Comparison of ENCODE assay signal across 30 cellular contexts in genomic region chr2:165633431-165633830, GRCh38.
A peak's percentile ranks its signal among the peaks of the same experiment; 100 is the strongest.
DNase-seq lines count a peak whose midpoint lies in the region; ATAC-seq, FAIRE-seq and TF ChIP-seq lines count a peak whose summit lies in the region.
"Had no signal": no experiment of that assay in that cellular context is flagged by ENCODE, and none has a peak within 500 bp of the region (broad histone marks: within the 10 kb centered on the region; RNA-seq: fewer than 3 reads in every experiment).

No MANE protein-coding gene starts in this region.

- FAIRE-seq in astrocyte (lab: Jason Lieb, UNC) = no peak
- FAIRE-seq: A549, bronchial epithelial cell, colon, GM12878, RCC 7860 had no signal

- H3K27me3 Mint-ChIP-seq in GM23338 (ENCODE audit: insufficient read depth, low read depth, poor library complexity) (peaks cover 5% of the 10 kb centered on the region), astrocyte (ENCODE audit: low read depth, unreplicated experiment) (no peaks in the 10 kb centered on the region), nephron (ENCODE audit: low read depth) (no peaks in the 10 kb centered on the region)
- H3K27me3 Mint-ChIP-seq: activated CD4-positive, alpha-beta T cell treated with anti-CD3 and anti-CD28 coated beads for 36 hours; activated CD8-positive, alpha-beta T cell treated with anti-CD3 and anti-CD28 coated beads for 36 hours; CD4-positive, alpha-beta T cell had no signal

- H3K27ac ChIP-seq in GM23338 (ENCODE audit: low read depth) (peak overlapping the region; percentile 91), astrocyte (ENCODE audit: low read depth, low read length) (no peak overlapping the region), lower lobe of right lung (no peak overlapping the region)
- H3K27ac ChIP-seq: A549, adrenal gland, psoas muscle, tibial artery had no signal

- no peaks in the 10 kb centered on the region for H3K36me3 Mint-ChIP-seq in GM23338 (ENCODE audit: low read depth)
- H3K36me3 Mint-ChIP-seq in astrocyte (ENCODE audit: low read depth, unreplicated experiment) = peaks cover 3% of the 10 kb centered on the region
- H3K36me3 Mint-ChIP-seq in nephron (ENCODE audit: low read depth) = peaks cover 9% of the 10 kb centered on the region
- H3K36me3 Mint-ChIP-seq in activated naive CD4-positive, alpha-beta T cell treated with anti-CD3 and anti-CD28 coated beads, Interleukin-2, amount 50 U/mL, for 72 hours = no peaks in the 10 kb centered on the region

- H3F3A ChIP-seq in GM23338 (replicated peaks; ENCODE audit: low read depth) = no peaks in the 10 kb centered on the region

- DNase-seq in GM23338 (ENCODE audit: low spot score) (peak; percentile 85), astrocyte (ENCODE audit: low read depth) (no peak), iPS DF 19.7 (ENCODE audit: low read depth, low spot score) (peak; percentile 30), NCI-H2196 (lab: John Stamatoyannopoulos, UW; ENCODE audit: unreplicated experiment) (no peak), lower lobe of right lung (no peak)
- DNase-seq in activated naive CD4-positive, alpha-beta T cell treated with anti-CD3 and anti-CD28 coated beads, Interleukin-2, amount 50 U/mL, for 72 hours (ENCODE audit: low spot score in 2 of 2) = no peak
- DNase-seq: activated CD4-positive, alpha-beta T cell treated with anti-CD3 and anti-CD28 coated beads for 36 hours; activated CD8-positive, alpha-beta memory T cell treated with anti-CD3 and anti-CD28 coated beads, Interleukin-2, amount 50 U/mL, for 48 hours; activated CD8-positive, alpha-beta T cell treated with anti-CD3 and anti-CD28 coated beads for 36 hours; activated naive CD4-positive, alpha-beta T cell treated with anti-CD3 and anti-CD28 coated beads for 36 hours; adrenal gland; CD4-positive, alpha-beta T cell; effector CD4-positive, alpha-beta T cell; left colon; mammary epithelial cell; NCI-H1436 treated with DMSO at 0.1 percent for 48 hours; NCI-H345; NCI-H69; nucleus accumbens; psoas muscle; stimulated activated CD4-positive, alpha-beta T cell treated with anti-CD3 and anti-CD28 coated beads, Interleukin-4, amount 100 ng/mL, for 24 hours; tibial artery had no signal

- no peaks in the 10 kb centered on the region for H3K9me2 ChIP-seq in GM23338 (ENCODE audit: insufficient read depth)

- H3K4me2 ChIP-seq in GM23338 = peak overlapping the region; percentile 2
- H3K4me2 ChIP-seq in astrocyte (ENCODE audit: low read length) = peak overlapping the region; percentile 54
- H3K4me2 ChIP-seq: A549 had no signal

- H3K9ac ChIP-seq in astrocyte (ENCODE audit: low read length) = no peak overlapping the region

- H3K27ac Mint-ChIP-seq in GM23338 (peak overlapping the region; percentile 61), astrocyte (ENCODE audit: unreplicated experiment) (no peak overlapping the region), nephron (peak overlapping the region; percentile 87 to 95 (median 87))
- H3K27ac Mint-ChIP-seq in activated naive CD4-positive, alpha-beta T cell treated with anti-CD3 and anti-CD28 coated beads, Interleukin-2, amount 50 U/mL, for 72 hours = no peak overlapping the region
- H3K27ac Mint-ChIP-seq: activated CD4-positive, alpha-beta T cell treated with anti-CD3 and anti-CD28 coated beads for 36 hours; activated CD8-positive, alpha-beta T cell treated with anti-CD3 and anti-CD28 coated beads for 36 hours; activated naive CD4-positive, alpha-beta T cell treated with anti-CD3 and anti-CD28 coated beads for 36 hours; CD4-positive, alpha-beta T cell; T-helper 2 cell treated with Interferon-gamma antibody and Interleukin-4, amounts not matched to agents 5 μg/mL and 100 μg/mL, for 36 hours had no signal

- H3K36me3 ChIP-seq in GM23338 (ENCODE audit: insufficient read depth) (no peaks in the 10 kb centered on the region), astrocyte (ENCODE audit: insufficient read depth, low read length) (no peaks in the 10 kb centered on the region), lower lobe of right lung (no peaks in the 10 kb centered on the region)
- H3K36me3 ChIP-seq: adrenal gland, tibial artery had no signal

- peaks cover 44% of the 10 kb centered on the region for H3K4me1 ChIP-seq in GM23338 (ENCODE audit: insufficient read depth)
- H3K4me1 ChIP-seq in astrocyte (ENCODE audit: insufficient read depth, low read length) = no peaks in the 10 kb centered on the region
- H3K4me1 ChIP-seq in lower lobe of right lung = no peaks in the 10 kb centered on the region
- H3K4me1 ChIP-seq: A549, adrenal gland, psoas muscle had no signal

- H3K9me3 ChIP-seq in astrocyte (ENCODE audit: insufficient read depth, low read depth, low read length) (no peaks in the 10 kb centered on the region), lower lobe of right lung (no peaks in the 10 kb centered on the region)
- H3K9me3 ChIP-seq: A549, adrenal gland, psoas muscle, tibial artery had no signal

- no peaks in the 10 kb centered on the region for H4K20me1 ChIP-seq in GM23338 (replicated peaks; ENCODE audit: insufficient read depth)
- no peaks in the 10 kb centered on the region for H4K20me1 ChIP-seq in astrocyte (ENCODE audit: insufficient read depth, low read length)

- peak overlapping the region; percentile 17; the same call in 2 of the 3 replicates for H3K4me3 Mint-ChIP-seq in GM23338
- H3K4me3 Mint-ChIP-seq in astrocyte (ENCODE audit: unreplicated experiment) = no peak overlapping the region
- peak overlapping the region in 2 of 3 experiments; percentile 4 to 16 for H3K4me3 Mint-ChIP-seq in nephron
- H3K4me3 Mint-ChIP-seq: activated CD4-positive, alpha-beta T cell treated with anti-CD3 and anti-CD28 coated beads for 36 hours; activated CD8-positive, alpha-beta T cell treated with anti-CD3 and anti-CD28 coated beads for 36 hours; activated naive CD4-positive, alpha-beta T cell treated with anti-CD3 and anti-CD28 coated beads for 36 hours; CD4-positive, alpha-beta T cell; T-helper 2 cell treated with Interferon-gamma antibody and Interleukin-4, amounts not matched to agents 5 μg/mL and 100 μg/mL, for 36 hours had no signal

- H3K27me3 ChIP-seq in GM23338 (ENCODE audit: insufficient read depth) (no peaks in the 10 kb centered on the region), astrocyte (ENCODE audit: insufficient read depth, low read length) (no peaks in the 10 kb centered on the region), lower lobe of right lung (ENCODE audit: low read depth) (no peaks in the 10 kb centered on the region)
- H3K27me3 ChIP-seq: adrenal gland, tibial artery had no signal

- intact Hi-C loops in lower lobe of right lung (cut with DNase I) = no loop called here

- no peak overlapping the region for H2AFZ ChIP-seq in GM23338
- H2AFZ ChIP-seq in astrocyte (ENCODE audit: low read depth, low read length) = peak overlapping the region; percentile 30

- peaks cover 51% of the 10 kb centered on the region for H3K4me1 Mint-ChIP-seq in GM23338
- H3K4me1 Mint-ChIP-seq in astrocyte (ENCODE audit: low read depth, unreplicated experiment) = peaks cover 9% of the 10 kb centered on the region
- peaks cover 43% of the 10 kb centered on the region for H3K4me1 Mint-ChIP-seq in nephron

- H3K4me3 ChIP-seq in GM23338 (no peak overlapping the region), astrocyte (ENCODE audit: insufficient read depth, low read depth, low read length) (no peak overlapping the region), lower lobe of right lung (no peak overlapping the region)
- H3K4me3 ChIP-seq: A549, adrenal gland, GM12878, psoas muscle, tibial artery had no signal

- no peak for TF ChIP-seq CTCF in GM23338 (conservative IDR thresholded peaks at IDR 0.05; ENCODE audit: low read depth in 2 of 2)
- no peak for TF ChIP-seq CTCF in astrocyte (IDR thresholded peaks at IDR 0.05; ENCODE audit: insufficient read depth, low read depth, low read length)
- TF ChIP-seq CTCF in nephron (IDR thresholded peaks at IDR 0.05; ENCODE audit: unreplicated experiment in 3 of 3) = no peak
- TF ChIP-seq CTCF in lower lobe of right lung (IDR thresholded peaks at IDR 0.05) = no peak

- no peaks in the 10 kb centered on the region for H3K9me3 Mint-ChIP-seq in GM23338
- no peaks in the 10 kb centered on the region for H3K9me3 Mint-ChIP-seq in astrocyte (ENCODE audit: unreplicated experiment)
- H3K9me3 Mint-ChIP-seq in nephron = no peaks in the 10 kb centered on the region
- H3K9me3 Mint-ChIP-seq in activated naive CD4-positive, alpha-beta T cell treated with anti-CD3 and anti-CD28 coated beads, Interleukin-2, amount 50 U/mL, for 72 hours = no peaks in the 10 kb centered on the region
- H3K9me3 Mint-ChIP-seq: activated CD8-positive, alpha-beta T cell treated with anti-CD3 and anti-CD28 coated beads for 36 hours; activated naive CD4-positive, alpha-beta T cell treated with anti-CD3 and anti-CD28 coated beads for 36 hours; CD4-positive, alpha-beta T cell; T-helper 2 cell treated with Interferon-gamma antibody and Interleukin-4, amounts not matched to agents 5 μg/mL and 100 μg/mL, for 36 hours had no signal

- ATAC-seq in GM23338 (peak; percentile 72), lower lobe of right lung (no peak), GM18511 (IDR thresholded peaks at IDR 0.05; ENCODE audit: unreplicated experiment) (no peak)
- ATAC-seq in activated naive CD4-positive, alpha-beta T cell treated with anti-CD3 and anti-CD28 coated beads, Interleukin-2, amount 50 U/mL, for 72 hours = no peak
- ATAC-seq: A549; activated CD4-positive, alpha-beta T cell treated with anti-CD3 and anti-CD28 coated beads for 36 hours; activated CD8-positive, alpha-beta T cell treated with anti-CD3 and anti-CD28 coated beads for 36 hours; left colon; psoas muscle had no signal

- H3K79me2 ChIP-seq in GM23338 (replicated peaks; ENCODE audit: insufficient read depth) (no peaks in the 10 kb centered on the region), astrocyte (ENCODE audit: insufficient read depth, low read length) (no peaks in the 10 kb centered on the region)

TF ChIP-seq in GM23338, 12 proteins besides CTCF, POLR2A, EP300 and RAD21 (continues in another document):
- TF ChIP-seq JUNB (IDR thresholded peaks at IDR 0.05; ENCODE audit: unreplicated experiment) = no peak
- TF ChIP-seq EZH2 (IDR thresholded peaks at IDR 0.05; ENCODE audit: low read depth, unreplicated experiment) = no peak

Comparison
In these comparisons a context has a peak if more than half of its experiments do, and no peak if none do; other contexts are left out.
1. DNase-seq: peak in GM23338 (single experiment) and iPS DF 19.7 (single experiment); none in astrocyte (single experiment), NCI-H2196 (single experiment), activated naive CD4-positive, alpha-beta T cell treated with anti-CD3 and anti-CD28 coated beads, Interleukin-2, amount 50 U/mL, for 72 hours (0 of 2) and lower lobe of right lung (single experiment).
2. H3K27ac Mint-ChIP-seq: peak in GM23338 (single experiment) and nephron (3 of 3); none in astrocyte (single experiment) and activated naive CD4-positive, alpha-beta T cell treated with anti-CD3 and anti-CD28 coated beads, Interleukin-2, amount 50 U/mL, for 72 hours (0 of 2).